7 cellular contexts compared by ENCODE assay signal in genomic region chr3:56753206-56753605, GRCh38. TPM values are rescaled to one million over a fixed set of nuclear protein-coding genes. Genes with fewer than 3 reads are reported as not detected.
DNase-seq lines count a peak whose midpoint lies in the region; ATAC-seq and TF ChIP-seq lines count a peak whose summit lies in the region.

No MANE protein-coding gene starts in this region.

- no peaks in the 10 kb centered on the region for H3K27me3 Mint-ChIP-seq in activated CD4-positive, alpha-beta T cell treated with anti-CD3 and anti-CD28 coated beads, Interleukin-2, amount 10 ng/mL, durations not matched to agents 7 days and 5 days
- H3K27me3 Mint-ChIP-seq in endothelial cell (ENCODE audit: unreplicated experiment), result peaks cover 3% of the 10 kb centered on the region

- peaks cover 73% of the 10 kb centered on the region for H3K4me1 Mint-ChIP-seq in activated CD4-positive, alpha-beta T cell treated with anti-CD3 and anti-CD28 coated beads, Interleukin-2, amount 10 ng/mL, durations not matched to agents 7 days and 5 days
- no peaks in the 10 kb centered on the region for H3K4me1 Mint-ChIP-seq in endothelial cell (ENCODE audit: unreplicated experiment)

- TF ChIP-seq CTCF in endothelial cell (IDR thresholded peaks at IDR 0.05; ENCODE audit: unreplicated experiment) (no peak), left ventricle myocardium inferior (IDR thresholded peaks at IDR 0.05; ENCODE audit: borderline replicate concordance) (no peak)

- no peak overlapping the region for H3K27ac ChIP-seq in left ventricle myocardium inferior (replicated peaks)

- intact Hi-C loops in left ventricle myocardium inferior (cut with micrococcal nuclease), result no loop called here

- no peaks in the 10 kb centered on the region for H3K27me3 ChIP-seq in left ventricle myocardium inferior (ENCODE audit: low read depth)

- DNase-seq in activated CD4-positive, alpha-beta T cell treated with anti-CD3 and anti-CD28 coated beads, Interleukin-2, amount 10 ng/mL, durations not matched to agents 7 days and 5 days, result peak; percentile 30
- DNase-seq in stimulated activated CD4-positive, alpha-beta T cell treated with anti-CD3 and anti-CD28 coated beads, Interleukin-1b, Interleukin-23, amount 100 ng/mL, for 48 hours, result peak; percentile 61
- DNase-seq in endothelial cell (ENCODE audit: low spot score), result no peak
- no peak for DNase-seq in anterior cingulate cortex (lab: John Stamatoyannopoulos, UW)
- no peak for DNase-seq in left ventricle myocardium inferior

- peak overlapping the region; percentile 93 for H3K27ac Mint-ChIP-seq in activated CD4-positive, alpha-beta T cell treated with anti-CD3 and anti-CD28 coated beads, Interleukin-2, amount 10 ng/mL, durations not matched to agents 7 days and 5 days
- H3K27ac Mint-ChIP-seq in endothelial cell (ENCODE audit: unreplicated experiment), result no peak overlapping the region

- H3K4me3 ChIP-seq in left ventricle myocardium inferior, result no peak overlapping the region

- CTCF ChIA-PET in activated CD4-positive, alpha-beta T cell treated with anti-CD3 and anti-CD28 coated beads, Interleukin-2, amount 10 ng/mL, durations not matched to agents 7 days and 5 days (lab: Charles Lee), result interaction anchor here (1.2 to 3.8 kb wide), 2 partner anchors 44 to 46 kb away, joined by 3 to 27 read pairs; no protein-coding TSS in a partner anchor

- H3K36me3 ChIP-seq in left ventricle myocardium inferior, result peaks cover 27% of the 10 kb centered on the region

- peak; percentile 80 for ATAC-seq in GM19023 (IDR thresholded peaks at IDR 0.05; ENCODE audit: unreplicated experiment)
- peak; percentile 78 for ATAC-seq in HG02884 (IDR thresholded peaks at IDR 0.05; ENCODE audit: unreplicated experiment)

- H3K4me3 Mint-ChIP-seq in activated CD4-positive, alpha-beta T cell treated with anti-CD3 and anti-CD28 coated beads, Interleukin-2, amount 10 ng/mL, durations not matched to agents 7 days and 5 days, result peak overlapping the region; percentile 9
- no peak overlapping the region for H3K4me3 Mint-ChIP-seq in endothelial cell (ENCODE audit: unreplicated experiment)

- peaks cover 89% of the 10 kb centered on the region for H3K36me3 Mint-ChIP-seq in activated CD4-positive, alpha-beta T cell treated with anti-CD3 and anti-CD28 coated beads, Interleukin-2, amount 10 ng/mL, durations not matched to agents 7 days and 5 days (ENCODE audit: low read depth)
- H3K36me3 Mint-ChIP-seq in endothelial cell (ENCODE audit: low read depth, unreplicated experiment), result no peaks in the 10 kb centered on the region

- POLR2A ChIA-PET in activated CD4-positive, alpha-beta T cell treated with anti-CD3 and anti-CD28 coated beads, Interleukin-2, amount 10 ng/mL, durations not matched to agents 7 days and 5 days (lab: Charles Lee), result interaction anchor here (0.7 kb wide), 1 partner anchor 169 kb away, joined by 3 read pairs; no protein-coding TSS in a partner anchor

- H3K9me3 ChIP-seq in left ventricle myocardium inferior (replicated peaks), result no peaks in the 10 kb centered on the region

- H3K4me1 ChIP-seq in left ventricle myocardium inferior, result peaks cover 46% of the 10 kb centered on the region

- peaks cover 5% of the 10 kb centered on the region for H3K9me3 Mint-ChIP-seq in activated CD4-positive, alpha-beta T cell treated with anti-CD3 and anti-CD28 coated beads, Interleukin-2, amount 10 ng/mL, durations not matched to agents 7 days and 5 days
- no peaks in the 10 kb centered on the region for H3K9me3 Mint-ChIP-seq in endothelial cell (ENCODE audit: unreplicated experiment)

RNA-seq across cellular contexts. Expression of gene ARHGEF3, which starts 48.5 kb away (rescaled TPM):
- 100 to 1,000 TPM; 102 to 109 TPM for total RNA-seq in activated CD4-positive, alpha-beta T cell treated with anti-CD3 and anti-CD28 coated beads, Interleukin-2, amount 10 ng/mL, durations not matched to agents 7 days and 5 days
- total RNA-seq in endothelial cell (ENCODE audit: unreplicated experiment) (4.0 TPM), left ventricle myocardium inferior (16.5 TPM)

Comparison
In these comparisons a context has a peak if more than half of its experiments do, and no peak if none do; other contexts are left out.
1. DNase-seq: peak in activated CD4-positive, alpha-beta T cell treated with anti-CD3 and anti-CD28 coated beads, Interleukin-2, amount 10 ng/mL, durations not matched to agents 7 days and 5 days (single experiment) and stimulated activated CD4-positive, alpha-beta T cell treated with anti-CD3 and anti-CD28 coated beads, Interleukin-1b, Interleukin-23, amount 100 ng/mL, for 48 hours (single experiment); none in endothelial cell (single experiment), anterior cingulate cortex (0 of 58) and left ventricle myocardium inferior (single experiment).